ENCODE assay signal across 8 cellular contexts in the genomic region with DNA sequence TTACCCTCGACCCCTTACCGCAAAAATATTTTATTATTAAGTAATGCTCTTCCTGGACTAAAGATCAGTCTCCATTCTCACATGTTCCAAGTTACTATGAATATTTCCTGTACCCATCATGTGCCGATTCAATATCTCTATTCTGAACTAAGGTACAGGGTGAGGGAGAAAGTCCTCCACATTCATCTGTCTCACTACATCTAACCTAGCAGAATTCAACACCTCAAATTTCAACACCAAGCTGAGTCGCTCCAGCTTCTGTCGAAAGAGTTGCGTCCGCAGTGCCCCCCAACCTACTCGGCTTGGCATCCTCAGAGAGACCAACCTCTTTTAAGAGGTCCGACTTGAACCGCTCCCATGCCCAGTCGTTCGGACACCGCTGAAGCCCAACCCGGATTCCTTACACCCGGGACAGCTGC. TPM values are rescaled to one million over a fixed set of nuclear protein-coding genes. Genes with fewer than 3 reads are reported as not detected.
DNase-seq lines count a peak whose midpoint lies in the region; FAIRE-seq and TF ChIP-seq lines count a peak whose summit lies in the region.

No MANE protein-coding gene starts in this region.

- POLR2A ChIA-PET in RWPE1 (lab: Yijun Ruan, JAX; ENCODE audit: low non-redundant PET) (interaction anchor here (0.6 to 0.7 kb wide), 2 partner anchors 170 to 207 kb away, joined by 3 to 4 read pairs; a partner anchor contains a TSS), endothelial cell of umbilical vein (lab: Charles Lee) (interaction anchor here (0.6 kb wide), 1 partner anchor 1202 kb away, joined by 3 read pairs; no protein-coding TSS in a partner anchor)

- no peak overlapping the region for H3K56ac ChIP-seq in H9 (ENCODE audit: insufficient read length, low read depth, low read length)

- H3K27me3 ChIP-seq in H9 (ENCODE audit: insufficient read depth, low read length), result no peaks in the 10 kb centered on the region
- no peaks in the 10 kb centered on the region for H3K27me3 ChIP-seq in endothelial cell of umbilical vein (ENCODE audit: control insufficient read depth in 2 of 2, insufficient read depth in 2 of 2, low read length in 2 of 2)
- no peaks in the 10 kb centered on the region for H3K27me3 ChIP-seq in muscle layer of duodenum (ENCODE audit: low read depth, low read length)

- H2BK120ac ChIP-seq in H9 (ENCODE audit: low read depth, low read length, poor library complexity, severe bottlenecking), result no peak overlapping the region

- intact Hi-C loops in endothelial cell of umbilical vein (cut with micrococcal nuclease), result loop anchor here (2.0 kb wide), 1 partner anchor 458 kb away; a partner anchor contains a TSS

- no peak overlapping the region for H4K8ac ChIP-seq in H9 (replicated peaks; ENCODE audit: insufficient read length, low read depth, low read length)

- H3K79me2 ChIP-seq in H9 (ENCODE audit: insufficient read depth, low read length) (peaks cover 9% of the 10 kb centered on the region; the same call in 1 of the 2 replicates), endothelial cell of umbilical vein (ENCODE audit: control insufficient read depth, insufficient read depth, low read length) (peaks cover 79% of the 10 kb centered on the region)

- WGBS in H9 (ENCODE audit: extremely low coverage, insufficient read length, low lambda C conversion rate), result no CpG with 5 or more reads among the region's 15 CpGs

- H3K4me3 ChIP-seq in endothelial cell of umbilical vein (replicated peaks in 1 of 3; ENCODE audit: insufficient read depth in 1 of 3, low read depth in 1 of 3, low read length in 3 of 3) (peak overlapping the region; percentile 83 to 96 (median 89)), muscle layer of duodenum (ENCODE audit: low read depth in 1 of 2, low read length in 2 of 2) (peak overlapping the region; percentile 88 to 94)

- no peak overlapping the region for H4K5ac ChIP-seq in H9 (ENCODE audit: insufficient read length, low read depth, low read length)

- H3K14ac ChIP-seq in H9 (ENCODE audit: insufficient read depth, low read length), result no peak overlapping the region

- no peaks in the 10 kb centered on the region for H3K27me3 Mint-ChIP-seq in H9 (ENCODE audit: low read depth)

- H3K36me3 Mint-ChIP-seq in H9 (ENCODE audit: insufficient read depth in 1 of 3, low read depth in 3 of 3), result peaks cover 2 to 8% (median 8%) of the 10 kb centered on the region in 3 experiments; a peak in 6 of 7 replicates

- H3K4me2 ChIP-seq in H9 (ENCODE audit: insufficient read depth, insufficient read length, low read length), result peak overlapping the region; percentile 99
- H3K4me2 ChIP-seq in endothelial cell of umbilical vein (ENCODE audit: insufficient read depth, low read length), result peak overlapping the region; percentile 96

- no peaks in the 10 kb centered on the region; a peak in 1 of 5 replicates for H3K9me3 Mint-ChIP-seq in H9

- H2AFZ ChIP-seq in H9 (ENCODE audit: low read length) (no peak overlapping the region), endothelial cell of umbilical vein (ENCODE audit: low read depth, low read length) (peak overlapping the region; percentile 90)

- H3K9me1 ChIP-seq in endothelial cell of umbilical vein (replicated peaks; ENCODE audit: control insufficient read depth, extremely low read depth, insufficient read depth, low read length), result no peaks in the 10 kb centered on the region

- H3K9ac ChIP-seq in ES-I3 (ENCODE audit: low read depth, low read length) (peak overlapping the region; percentile 81), H9 (ENCODE audit: extremely low read depth, insufficient read length, low read length) (peak overlapping the region; percentile 80), endothelial cell of umbilical vein (replicated peaks; ENCODE audit: extremely low read depth, insufficient read depth, low read length) (peak overlapping the region; percentile 81)

- peak; percentile 15 for FAIRE-seq in endothelial cell of umbilical vein (lab: Jason Lieb, UNC)

- H3K27ac ChIP-seq in H9 (ENCODE audit: insufficient read length, low read depth, low read length) (no peak overlapping the region), RWPE1 (peak overlapping the region; percentile 87), endothelial cell of umbilical vein (ENCODE audit: insufficient read depth, low read depth, low read length) (peak overlapping the region; percentile 54), muscle layer of duodenum (ENCODE audit: low read length) (peak overlapping the region; percentile 84)

- no peak for TF ChIP-seq POLR2A in endothelial cell of umbilical vein (IDR thresholded peaks at IDR 0.05; ENCODE audit: low read depth, low read length)

- no peaks in the 10 kb centered on the region for H3K79me1 ChIP-seq in H9 (ENCODE audit: insufficient read depth, low read depth, low read length, poor library complexity, severe bottlenecking)

- BruUV-seq in endothelial cell of umbilical vein (replicated peaks; lab: Mats Ljungman, UMichigan), result no TSS peak

- no peak overlapping the region for H3K4ac ChIP-seq in H9 (ENCODE audit: low read depth, low read length)

- H3K36me3 ChIP-seq in ES-I3 (ENCODE audit: insufficient read depth, low read length) (no peaks in the 10 kb centered on the region), endothelial cell of umbilical vein (ENCODE audit: control insufficient read depth in 2 of 2, extremely low read depth in 1 of 2, insufficient read depth in 2 of 2, low read length in 2 of 2) (no peaks in the 10 kb centered on the region), muscle layer of duodenum (ENCODE audit: control insufficient read depth in 1 of 2, insufficient read depth in 2 of 2, low read length in 2 of 2) (no peaks in the 10 kb centered on the region)

- H3T11ph ChIP-seq in H9 (ENCODE audit: low read length), result no peak overlapping the region

- CTCF ChIA-PET in RWPE1 (lab: Yijun Ruan, JAX), result interaction anchor here (0.6 kb wide), 3 partner anchors 54 to 155 kb away, joined by 3 to 4 read pairs (median 4); no protein-coding TSS in a partner anchor
- CTCF ChIA-PET in endothelial cell of umbilical vein (lab: Charles Lee), result interaction anchor here (1.2 to 2.9 kb wide), 2 partner anchors 170 to 665 kb away, joined by 4 to 27 read pairs; no protein-coding TSS in a partner anchor

- no peak overlapping the region for H2BK5ac ChIP-seq in H9 (ENCODE audit: insufficient read length, low read length)

- no peak overlapping the region for H2BK20ac ChIP-seq in H9 (ENCODE audit: low read depth, low read length, poor library complexity, severe bottlenecking)

- no peaks in the 10 kb centered on the region for H3K9me3 ChIP-seq in ES-I3 (ENCODE audit: control insufficient read depth, insufficient read depth, low read length)
- no peaks in the 10 kb centered on the region for H3K9me3 ChIP-seq in H9 (ENCODE audit: control insufficient read depth, low read depth, low read length)
- no peaks in the 10 kb centered on the region for H3K9me3 ChIP-seq in endothelial cell of umbilical vein (replicated peaks; ENCODE audit: control insufficient read depth, insufficient read depth, low read length)
- H3K9me3 ChIP-seq in muscle layer of duodenum (ENCODE audit: control insufficient read depth in 1 of 2, low read length in 2 of 2), result no peaks in the 10 kb centered on the region

- H4K20me1 ChIP-seq in H9 (ENCODE audit: control insufficient read depth, insufficient read depth, insufficient read length) (no peaks in the 10 kb centered on the region), endothelial cell of umbilical vein (replicated peaks; ENCODE audit: control insufficient read depth, extremely low read depth, insufficient read depth, low read length) (peaks cover 4% of the 10 kb centered on the region)

- H3K23me2 ChIP-seq in H9 (ENCODE audit: insufficient read length, low read depth, low read length, poor library complexity, severe bottlenecking), result peaks cover 5% of the 10 kb centered on the region

- no peak overlapping the region for H4K91ac ChIP-seq in H9 (ENCODE audit: insufficient read length, low read depth, low read length)

- no peak overlapping the region for H3K18ac ChIP-seq in H9 (ENCODE audit: insufficient read length, low read depth, low read length)

- H3K4me1 Mint-ChIP-seq in H9, result peaks cover 19 to 23% of the 10 kb centered on the region in 2 experiments

- no peak overlapping the region for H2AK5ac ChIP-seq in H9 (ENCODE audit: insufficient read length, low read length)

- no peak overlapping the region; the same call in 1 of the 2 replicates for H2BK15ac ChIP-seq in H9 (ENCODE audit: low read depth, low read length)

- H3K23ac ChIP-seq in H9 (ENCODE audit: insufficient read length, low read depth, low read length), result no peak overlapping the region

- no peak for TF ChIP-seq CTCF in H9 (conservative IDR thresholded peaks at IDR 0.05)
- TF ChIP-seq CTCF in RWPE1 (conservative IDR thresholded peaks at IDR 0.05; ENCODE audit: low read depth), result no peak
- no peak for TF ChIP-seq CTCF in endothelial cell of umbilical vein (IDR thresholded peaks at IDR 0.05; ENCODE audit: extremely low read depth in 1 of 2, insufficient read depth in 1 of 2, low read depth in 1 of 2, low read length in 2 of 2)

- no peak overlapping the region for H2BK12ac ChIP-seq in H9 (ENCODE audit: insufficient read length, low read depth, low read length)

- DNase-seq in H9 (no peak), RWPE1 (ENCODE audit: low spot score) (peak; percentile 49), endothelial cell of umbilical vein (ENCODE audit: low read depth, low spot score) (no peak), GM19240 (ENCODE audit: insufficient read length, low spot score) (no peak), NCI-H524 (lab: John Stamatoyannopoulos, UW) (no peak)
- DNase-seq in activated CD4-positive, alpha-beta T cell treated with anti-CD3 and anti-CD28 coated beads, Interleukin-2, amount 50 U/mL, for 48 hours, result no peak

- dilution Hi-C loops in endothelial cell of umbilical vein (cut with MboI; ENCODE audit: extremely low pct_ligation_motif_present, low sequenced_read_pairs), result no loop called here

- peaks cover 6% of the 10 kb centered on the region for H3K4me1 ChIP-seq in ES-I3 (ENCODE audit: insufficient read depth, low read length)
- no peaks in the 10 kb centered on the region for H3K4me1 ChIP-seq in H9 (ENCODE audit: insufficient read depth, low read length)
- peaks cover 22% of the 10 kb centered on the region for H3K4me1 ChIP-seq in endothelial cell of umbilical vein (ENCODE audit: control insufficient read depth, extremely low read depth, insufficient read depth, low read length)
- H3K4me1 ChIP-seq in muscle layer of duodenum (ENCODE audit: control insufficient read depth in 1 of 2, insufficient read depth in 2 of 2, low read length in 2 of 2), result peaks cover 9 to 26% of the 10 kb centered on the region in 2 donors

- H3K27ac Mint-ChIP-seq in H9, result peak overlapping the region; percentile 57 to 87 (median 65); a peak in 3 of 7 replicates

- H3K4me3 Mint-ChIP-seq in H9, result peak overlapping the region; percentile 95 to 99

RNA-seq across cellular contexts. Expression of a gene that starts 1.0 kb away (rescaled TPM):
- total RNA-seq in H9 (2021) (48.1 and 50.2 TPM in 2 replicates), endothelial cell of umbilical vein (21.3 and 25.6 TPM in 2 replicates)
- 4.2 and 8.0 TPM in 2 replicates for polyA plus RNA-seq in endothelial cell of umbilical vein
- 6.2 and 9.0 TPM in 2 replicates for polyA plus RNA-seq in endothelial cell of umbilical vein (2011; cell fraction: cytosol; rRNA removed)
- 13.8 and 14.1 TPM in 2 replicates for polyA plus RNA-seq in endothelial cell of umbilical vein (2011; cell fraction: nucleus; rRNA removed)
- 16.9 and 17.2 TPM in 2 replicates for polyA plus RNA-seq in endothelial cell of umbilical vein (2012)
- polyA minus RNA-seq in endothelial cell of umbilical vein, result 36.1 and 46.8 TPM in 2 replicates
- polyA minus RNA-seq in endothelial cell of umbilical vein (2011; cell fraction: cytosol; rRNA and poly(A)+ RNA removed), result 9.2 TPM
- polyA minus RNA-seq in endothelial cell of umbilical vein (2011; cell fraction: nucleus; rRNA and poly(A)+ RNA removed), result 40.6 and 51.8 TPM in 2 replicates

RNA-seq across cellular contexts. Expression of a gene that starts 1.3 kb away (rescaled TPM):
- total RNA-seq in H9 (2021) (7.6 and 9.9 TPM in 2 replicates), endothelial cell of umbilical vein (22.1 and 27.3 TPM in 2 replicates)
- 4.6 and 5.1 TPM in 2 replicates for polyA plus RNA-seq in endothelial cell of umbilical vein
- polyA plus RNA-seq in endothelial cell of umbilical vein (2011; cell fraction: cytosol; rRNA removed), result 7.3 TPM in 2 replicates
- polyA plus RNA-seq in endothelial cell of umbilical vein (2011; cell fraction: nucleus; rRNA removed), result 28.6 and 29.8 TPM in 2 replicates
- 11.9 and 15.2 TPM in 2 replicates for polyA plus RNA-seq in endothelial cell of umbilical vein (2012)
- polyA minus RNA-seq in endothelial cell of umbilical vein, result 34.3 and 41.4 TPM in 2 replicates
- polyA minus RNA-seq in endothelial cell of umbilical vein (2011; cell fraction: cytosol; rRNA and poly(A)+ RNA removed), result 7.4 TPM
- 32.6 and 42.8 TPM in 2 replicates for polyA minus RNA-seq in endothelial cell of umbilical vein (2011; cell fraction: nucleus; rRNA and poly(A)+ RNA removed)
